8 cellular contexts compared by ENCODE assay signal in genomic region chr3:20185364-20185732, GRCh38. TPM values are rescaled to one million over a fixed set of nuclear protein-coding genes. Genes with fewer than 3 reads are reported as not detected.
DNase-seq lines count a peak whose midpoint lies in the region; ATAC-seq and TF ChIP-seq lines count a peak whose summit lies in the region.

No MANE protein-coding gene starts in this region.

- no peak overlapping the region for H2AK5ac ChIP-seq in mesenchymal stem cell (ENCODE audit: low read length, severe bottlenecking)

- TF ChIP-seq CTCF in MCF 10A (IDR thresholded peaks at IDR 0.05; ENCODE audit: unreplicated experiment), result no peak

- H3K14ac ChIP-seq in mesenchymal stem cell (ENCODE audit: low read length in 2 of 2), result no peak overlapping the region

- no peaks in the 10 kb centered on the region for H3K4me1 Mint-ChIP-seq in MCF 10A (ENCODE audit: insufficient read depth, unreplicated experiment)

- ATAC-seq in GM21515 (IDR thresholded peaks at IDR 0.05; ENCODE audit: unreplicated experiment), result peak; percentile 9
- no peak for ATAC-seq in HG03045 (IDR thresholded peaks at IDR 0.05; ENCODE audit: unreplicated experiment)

- no peak overlapping the region for H3K4ac ChIP-seq in mesenchymal stem cell (ENCODE audit: low read depth in 1 of 2, low read length in 2 of 2)

- no peaks in the 10 kb centered on the region for H3K27me3 ChIP-seq in mesenchymal stem cell (ENCODE audit: control insufficient read depth in 1 of 2, insufficient read depth in 1 of 2, low read length in 2 of 2)

- intact Hi-C loops in MCF 10A (cut with micrococcal nuclease), result loop anchor here (5.0 kb wide), 1 partner anchor 298 kb away; no protein-coding TSS in a partner anchor
- intact Hi-C loops in posterior vena cava (cut with DNase I), result no loop called here

- WGBS in mesenchymal stem cell, result under 1% methylated on average over 13 of the region's 13 CpGs

- H3K27ac ChIP-seq in mesenchymal stem cell (ENCODE audit: low read length, poor library complexity, severe bottlenecking), result no peak overlapping the region

- no peak overlapping the region for H2BK15ac ChIP-seq in mesenchymal stem cell (ENCODE audit: low read depth, poor library complexity, severe bottlenecking)

- no peaks in the 10 kb centered on the region for H3K27me3 Mint-ChIP-seq in MCF 10A (ENCODE audit: insufficient read depth, unreplicated experiment)

- no peak overlapping the region for H2BK12ac ChIP-seq in mesenchymal stem cell (ENCODE audit: low read length in 2 of 2)

- no peak overlapping the region for H3K23ac ChIP-seq in mesenchymal stem cell (ENCODE audit: low read length in 2 of 2)

- H3K18ac ChIP-seq in mesenchymal stem cell (ENCODE audit: low read depth in 1 of 2, low read length in 2 of 2), result peak overlapping the region in 1 of 2 experiments; percentile 11

- no peaks in the 10 kb centered on the region for H3K36me3 Mint-ChIP-seq in MCF 10A (ENCODE audit: insufficient read depth, unreplicated experiment)

- no peak overlapping the region for H4K8ac ChIP-seq in mesenchymal stem cell (ENCODE audit: low read length)

- peak overlapping the region; percentile 96 for H2AFZ ChIP-seq in mesenchymal stem cell (ENCODE audit: low read depth, low read length)

- no peak overlapping the region for H3K27ac Mint-ChIP-seq in MCF 10A (ENCODE audit: low read depth, unreplicated experiment)

- H3K9ac ChIP-seq in mesenchymal stem cell (ENCODE audit: low read length), result peak overlapping the region; percentile 98

- H2BK120ac ChIP-seq in mesenchymal stem cell (ENCODE audit: low read depth, low read length), result no peak overlapping the region

- H3K4me1 ChIP-seq in mesenchymal stem cell (ENCODE audit: control insufficient read depth, insufficient read depth, low read depth, low read length), result peaks cover 4% of the 10 kb centered on the region

- CTCF ChIA-PET in MCF 10A (lab: Yijun Ruan, JAX), result interaction anchor here (1.4 kb wide), 1 partner anchor 144 kb away, joined by 5 read pairs; no protein-coding TSS in a partner anchor

- H3K9me3 Mint-ChIP-seq in MCF 10A (ENCODE audit: unreplicated experiment), result no peaks in the 10 kb centered on the region

- BruUV-seq in MCF 10A (replicated peaks; lab: Mats Ljungman, UMichigan), result no TSS peak

- POLR2A ChIA-PET in MCF 10A (lab: Yijun Ruan, JAX), result interaction anchor here (0.6 to 6.6 kb wide), 7 partner anchors 14 to 623 kb away, joined by 3 to 71 read pairs (median 5); partner anchors contain the start of gene KAT2B

- no peak overlapping the region for H4K91ac ChIP-seq in mesenchymal stem cell (ENCODE audit: low read length)

- no peak overlapping the region for H3K4me3 Mint-ChIP-seq in MCF 10A (ENCODE audit: unreplicated experiment)

- peak overlapping the region; percentile 80 for H3K4me2 ChIP-seq in mesenchymal stem cell (ENCODE audit: low read length, poor library complexity, severe bottlenecking)

- no peaks in the 10 kb centered on the region for H3K36me3 ChIP-seq in mesenchymal stem cell (ENCODE audit: control insufficient read depth in 1 of 2, insufficient read depth in 2 of 2, low read depth in 1 of 2, low read length in 2 of 2)

- no peak overlapping the region for H2BK5ac ChIP-seq in mesenchymal stem cell (ENCODE audit: low read depth, low read length, poor library complexity, severe bottlenecking)

- H3K9me3 ChIP-seq in mesenchymal stem cell (ENCODE audit: control insufficient read depth, low read length), result no peaks in the 10 kb centered on the region

- peaks cover 10% of the 10 kb centered on the region for H3K79me1 ChIP-seq in mesenchymal stem cell (replicated peaks; ENCODE audit: low read length, poor library complexity, severe bottlenecking)

- H3K4me3 ChIP-seq in mesenchymal stem cell (ENCODE audit: insufficient read depth in 1 of 2, low read depth in 1 of 2, low read length in 2 of 2), result peak overlapping the region; percentile 84 to 94

- DNase-seq in NCI-H1105 treated with DMSO at 0.1 percent for 48 hours (lab: John Stamatoyannopoulos, UW) (peak; percentile 10), NCI-H1105 (lab: John Stamatoyannopoulos, UW) (no peak), NAMALWA (ENCODE audit: low spot score) (peak; percentile 57), MCF 10A (ENCODE audit: unreplicated experiment) (peak; percentile 27), mesenchymal stem cell (peak; percentile 44), posterior vena cava (ENCODE audit: low spot score) (no peak)

RNA-seq across cellular contexts. Expression of gene SGO1, which starts 0.7 kb away (rescaled TPM):
- 6.8 and 12.2 TPM in 2 replicates for total RNA-seq in MCF 10A (2022)
- 2.2 TPM for polyA plus RNA-seq in mesenchymal stem cell (2013, experiment 1 of 2)
- polyA plus RNA-seq in mesenchymal stem cell (2013, experiment 2 of 2), result 2.4 TPM
- under 1 TPM; 0.19 to 0.23 TPM for total RNA-seq in posterior vena cava

Comparison
In these comparisons a context has a peak if more than half of its experiments do, and no peak if none do; other contexts are left out.
1. DNase-seq: peak in NCI-H1105 treated with DMSO at 0.1 percent for 48 hours (single experiment), NAMALWA (single experiment), MCF 10A (single experiment) and mesenchymal stem cell (single experiment); none in NCI-H1105 (single experiment) and posterior vena cava (single experiment).